ENCODE assay signal across 1 cellular context in genomic region chr6:19554356-19555225, GRCh38.
TF ChIP-seq lines count a peak whose summit lies in the region.

No MANE protein-coding gene starts in this region.

TF ChIP-seq in GM23338, 12 proteins besides CTCF, POLR2A, EP300 and RAD21 (continued from another document):
- TF ChIP-seq, protein P1, sequence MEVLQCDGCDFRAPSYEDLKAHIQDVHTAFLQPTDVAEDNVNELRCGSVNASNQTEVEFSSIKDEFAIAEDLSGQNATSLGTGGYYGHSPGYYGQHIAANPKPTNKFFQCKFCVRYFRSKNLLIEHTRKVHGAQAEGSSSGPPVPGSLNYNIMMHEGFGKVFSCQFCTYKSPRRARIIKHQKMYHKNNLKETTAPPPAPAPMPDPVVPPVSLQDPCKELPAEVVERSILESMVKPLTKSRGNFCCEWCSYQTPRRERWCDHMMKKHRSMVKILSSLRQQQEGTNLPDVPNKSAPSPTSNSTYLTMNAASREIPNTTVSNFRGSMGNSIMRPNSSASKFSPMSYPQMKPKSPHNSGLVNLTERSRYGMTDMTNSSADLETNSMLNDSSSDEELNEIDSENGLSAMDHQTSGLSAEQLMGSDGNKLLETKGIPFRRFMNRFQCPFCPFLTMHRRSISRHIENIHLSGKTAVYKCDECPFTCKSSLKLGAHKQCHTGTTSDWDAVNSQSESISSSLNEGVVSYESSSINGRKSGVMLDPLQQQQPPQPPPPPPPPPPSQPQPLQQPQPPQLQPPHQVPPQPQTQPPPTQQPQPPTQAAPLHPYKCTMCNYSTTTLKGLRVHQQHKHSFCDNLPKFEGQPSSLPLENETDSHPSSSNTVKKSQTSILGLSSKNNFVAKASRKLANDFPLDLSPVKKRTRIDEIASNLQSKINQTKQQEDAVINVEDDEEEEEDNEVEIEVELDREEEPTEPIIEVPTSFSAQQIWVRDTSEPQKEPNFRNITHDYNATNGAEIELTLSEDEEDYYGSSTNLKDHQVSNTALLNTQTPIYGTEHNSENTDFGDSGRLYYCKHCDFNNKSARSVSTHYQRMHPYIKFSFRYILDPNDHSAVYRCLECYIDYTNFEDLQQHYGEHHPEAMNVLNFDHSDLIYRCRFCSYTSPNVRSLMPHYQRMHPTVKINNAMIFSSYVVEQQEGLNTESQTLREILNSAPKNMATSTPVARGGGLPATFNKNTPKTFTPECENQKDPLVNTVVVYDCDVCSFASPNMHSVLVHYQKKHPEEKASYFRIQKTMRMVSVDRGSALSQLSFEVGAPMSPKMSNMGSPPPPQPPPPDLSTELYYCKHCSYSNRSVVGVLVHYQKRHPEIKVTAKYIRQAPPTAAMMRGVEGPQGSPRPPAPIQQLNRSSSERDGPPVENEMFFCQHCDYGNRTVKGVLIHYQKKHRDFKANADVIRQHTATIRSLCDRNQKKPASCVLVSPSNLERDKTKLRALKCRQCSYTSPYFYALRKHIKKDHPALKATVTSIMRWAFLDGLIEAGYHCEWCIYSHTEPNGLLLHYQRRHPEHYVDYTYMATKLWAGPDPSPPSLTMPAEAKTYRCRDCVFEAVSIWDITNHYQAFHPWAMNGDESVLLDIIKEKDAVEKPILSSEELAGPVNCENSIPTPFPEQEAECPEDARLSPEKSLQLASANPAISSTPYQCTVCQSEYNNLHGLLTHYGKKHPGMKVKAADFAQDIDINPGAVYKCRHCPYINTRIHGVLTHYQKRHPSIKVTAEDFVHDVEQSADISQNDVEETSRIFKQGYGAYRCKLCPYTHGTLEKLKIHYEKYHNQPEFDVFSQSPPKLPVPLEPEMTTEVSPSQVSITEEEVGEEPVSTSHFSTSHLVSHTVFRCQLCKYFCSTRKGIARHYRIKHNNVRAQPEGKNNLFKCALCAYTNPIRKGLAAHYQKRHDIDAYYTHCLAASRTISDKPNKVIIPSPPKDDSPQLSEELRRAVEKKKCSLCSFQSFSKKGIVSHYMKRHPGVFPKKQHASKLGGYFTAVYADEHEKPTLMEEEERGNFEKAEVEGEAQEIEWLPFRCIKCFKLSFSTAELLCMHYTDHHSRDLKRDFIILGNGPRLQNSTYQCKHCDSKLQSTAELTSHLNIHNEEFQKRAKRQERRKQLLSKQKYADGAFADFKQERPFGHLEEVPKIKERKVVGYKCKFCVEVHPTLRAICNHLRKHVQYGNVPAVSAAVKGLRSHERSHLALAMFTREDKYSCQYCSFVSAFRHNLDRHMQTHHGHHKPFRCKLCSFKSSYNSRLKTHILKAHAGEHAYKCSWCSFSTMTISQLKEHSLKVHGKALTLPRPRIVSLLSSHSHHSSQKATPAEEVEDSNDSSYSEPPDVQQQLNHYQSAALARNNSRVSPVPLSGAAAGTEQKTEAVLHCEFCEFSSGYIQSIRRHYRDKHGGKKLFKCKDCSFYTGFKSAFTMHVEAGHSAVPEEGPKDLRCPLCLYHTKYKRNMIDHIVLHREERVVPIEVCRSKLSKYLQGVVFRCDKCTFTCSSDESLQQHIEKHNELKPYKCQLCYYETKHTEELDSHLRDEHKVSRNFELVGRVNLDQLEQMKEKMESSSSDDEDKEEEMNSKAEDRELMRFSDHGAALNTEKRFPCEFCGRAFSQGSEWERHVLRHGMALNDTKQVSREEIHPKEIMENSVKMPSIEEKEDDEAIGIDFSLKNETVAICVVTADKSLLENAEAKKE (CRISPR knock-in tag; IDR thresholded peaks at IDR 0.05) = no peak
- TF ChIP-seq JUNB (IDR thresholded peaks at IDR 0.05; ENCODE audit: unreplicated experiment) (no peak), CREB1 (CRISPR knock-in tag; IDR thresholded peaks at IDR 0.05; ENCODE audit: low read depth) (no peak), NANOG (IDR thresholded peaks at IDR 0.05; ENCODE audit: borderline replicate concordance) (no peak), ZNF331 (CRISPR knock-in tag; IDR thresholded peaks at IDR 0.05; ENCODE audit: low read depth) (no peak), ETS1 (IDR thresholded peaks at IDR 0.05) (no peak), STAT1 (IDR thresholded peaks at IDR 0.05; ENCODE audit: unreplicated experiment) (no peak)
- TF ChIP-seq, protein P2, sequence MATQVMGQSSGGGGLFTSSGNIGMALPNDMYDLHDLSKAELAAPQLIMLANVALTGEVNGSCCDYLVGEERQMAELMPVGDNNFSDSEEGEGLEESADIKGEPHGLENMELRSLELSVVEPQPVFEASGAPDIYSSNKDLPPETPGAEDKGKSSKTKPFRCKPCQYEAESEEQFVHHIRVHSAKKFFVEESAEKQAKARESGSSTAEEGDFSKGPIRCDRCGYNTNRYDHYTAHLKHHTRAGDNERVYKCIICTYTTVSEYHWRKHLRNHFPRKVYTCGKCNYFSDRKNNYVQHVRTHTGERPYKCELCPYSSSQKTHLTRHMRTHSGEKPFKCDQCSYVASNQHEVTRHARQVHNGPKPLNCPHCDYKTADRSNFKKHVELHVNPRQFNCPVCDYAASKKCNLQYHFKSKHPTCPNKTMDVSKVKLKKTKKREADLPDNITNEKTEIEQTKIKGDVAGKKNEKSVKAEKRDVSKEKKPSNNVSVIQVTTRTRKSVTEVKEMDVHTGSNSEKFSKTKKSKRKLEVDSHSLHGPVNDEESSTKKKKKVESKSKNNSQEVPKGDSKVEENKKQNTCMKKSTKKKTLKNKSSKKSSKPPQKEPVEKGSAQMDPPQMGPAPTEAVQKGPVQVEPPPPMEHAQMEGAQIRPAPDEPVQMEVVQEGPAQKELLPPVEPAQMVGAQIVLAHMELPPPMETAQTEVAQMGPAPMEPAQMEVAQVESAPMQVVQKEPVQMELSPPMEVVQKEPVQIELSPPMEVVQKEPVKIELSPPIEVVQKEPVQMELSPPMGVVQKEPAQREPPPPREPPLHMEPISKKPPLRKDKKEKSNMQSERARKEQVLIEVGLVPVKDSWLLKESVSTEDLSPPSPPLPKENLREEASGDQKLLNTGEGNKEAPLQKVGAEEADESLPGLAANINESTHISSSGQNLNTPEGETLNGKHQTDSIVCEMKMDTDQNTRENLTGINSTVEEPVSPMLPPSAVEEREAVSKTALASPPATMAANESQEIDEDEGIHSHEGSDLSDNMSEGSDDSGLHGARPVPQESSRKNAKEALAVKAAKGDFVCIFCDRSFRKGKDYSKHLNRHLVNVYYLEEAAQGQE (IDR thresholded peaks at IDR 0.05; ENCODE audit: unreplicated experiment) = no peak
